Comparison of ENCODE assay signal across 26 cellular contexts in the genomic region with DNA sequence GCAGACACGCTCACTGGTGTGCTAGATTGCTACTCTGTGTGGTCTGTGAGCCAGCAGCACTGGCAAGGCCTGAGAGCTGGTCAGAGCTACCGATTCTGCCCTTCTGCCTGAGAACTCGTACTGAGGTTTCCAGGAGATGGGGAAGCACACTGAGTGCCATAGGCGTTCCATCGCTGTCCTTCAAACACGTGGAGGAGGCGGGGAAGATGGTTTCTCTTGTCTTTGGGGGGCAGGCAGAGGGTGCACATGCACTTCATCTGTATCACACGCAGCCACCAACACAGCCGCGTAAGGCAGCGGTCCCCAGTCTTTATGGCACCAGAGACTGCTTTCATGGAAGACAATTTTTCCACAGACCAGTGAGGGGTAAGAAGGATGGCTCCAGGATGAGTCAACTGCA. TPM values are rescaled to one million over a fixed set of nuclear protein-coding genes. Genes with fewer than 3 reads are reported as not detected.
DNase-seq lines count a peak whose midpoint lies in the region; ATAC-seq and TF ChIP-seq lines count a peak whose summit lies in the region.
"Had no signal": no experiment of that assay in that cellular context is flagged by ENCODE, and none has a peak within 500 bp of the region (broad histone marks: within the 10 kb centered on the region; RNA-seq: fewer than 3 reads in every experiment).

No MANE protein-coding gene starts in this region.

- no peak overlapping the region for H2BK15ac ChIP-seq in H9 (ENCODE audit: low read depth, low read length)

- no peaks in the 10 kb centered on the region for H3K27me3 ChIP-seq in H9 (ENCODE audit: insufficient read depth, low read length)
- H3K27me3 ChIP-seq in testis: no peaks in the 10 kb centered on the region
- no peaks in the 10 kb centered on the region for H3K27me3 ChIP-seq in WERI-Rb-1 (ENCODE audit: insufficient read depth, low read depth, severe bottlenecking)
- H3K27me3 ChIP-seq: BE2C, BLaER1 had no signal

- H3K4me1 ChIP-seq in H9 (ENCODE audit: insufficient read depth, low read length) (no peaks in the 10 kb centered on the region), testis (peaks cover under 1% of the 10 kb centered on the region)
- H3K4me1 ChIP-seq: BE2C had no signal

- H3T11ph ChIP-seq in H9 (ENCODE audit: low read length): no peak overlapping the region

- no peak overlapping the region for H2BK12ac ChIP-seq in H9 (ENCODE audit: insufficient read length, low read depth, low read length)

- no peak overlapping the region for H2BK5ac ChIP-seq in H9 (ENCODE audit: insufficient read length, low read length)

- H3K36me3 ChIP-seq in testis (ENCODE audit: low read depth, missing control alignments) (no peaks in the 10 kb centered on the region), WERI-Rb-1 (no peaks in the 10 kb centered on the region)
- H3K36me3 ChIP-seq: BE2C had no signal

- H3K79me1 ChIP-seq in H9 (ENCODE audit: insufficient read depth, low read depth, low read length, poor library complexity, severe bottlenecking): no peaks in the 10 kb centered on the region

- TF ChIP-seq POLR2A in testis (IDR thresholded peaks at IDR 0.05): no peak

- no peak overlapping the region for H3K27ac Mint-ChIP-seq in H9
- H3K27ac Mint-ChIP-seq: CD4-positive, CD25-positive, alpha-beta regulatory T cell had no signal

- intact Hi-C loops in testis (cut with DNase I; ENCODE audit: low total_unique reads): no loop called here

- no peak for ATAC-seq in GM21529 (IDR thresholded peaks at IDR 0.05; ENCODE audit: unreplicated experiment)
- ATAC-seq: GM12878 had no signal

- no peak overlapping the region for H3K23ac ChIP-seq in H9 (ENCODE audit: insufficient read length, low read depth, low read length)

- WGBS in H9 (ENCODE audit: extremely low coverage, insufficient read length, low lambda C conversion rate): no CpG with 5 or more reads among the region's 11 CpGs
- WGBS in testis, 2 donors: 90 to 95% methylated on average over 8 to 11 of the region's 11 CpGs

- H3K14ac ChIP-seq in H9 (ENCODE audit: insufficient read depth, low read length): no peak overlapping the region

- no peaks in the 10 kb centered on the region; a peak in 1 of 5 replicates for H3K9me3 Mint-ChIP-seq in H9
- H3K9me3 Mint-ChIP-seq: CD14-positive monocyte; CD4-positive, alpha-beta memory T cell; CD8-positive, alpha-beta memory T cell had no signal

- no peak overlapping the region for H2BK20ac ChIP-seq in H9 (ENCODE audit: low read depth, low read length, poor library complexity, severe bottlenecking)

- H3K4me3 ChIP-seq in coronary artery (no peak overlapping the region), testis (no peak overlapping the region), WERI-Rb-1 (ENCODE audit: low read depth, low read length) (no peak overlapping the region)
- H3K4me3 ChIP-seq: BLaER1, GM12878 had no signal

- no peaks in the 10 kb centered on the region for H3K79me2 ChIP-seq in H9 (ENCODE audit: insufficient read depth, low read length)

- no peak overlapping the region for H2BK120ac ChIP-seq in H9 (ENCODE audit: low read depth, low read length, poor library complexity, severe bottlenecking)

- DNase-seq in H9: peak; percentile 14
- DNase-seq in coronary artery (ENCODE audit: low spot score): peak; percentile 29
- peak; percentile 22 for DNase-seq in mesenteric fat pad (ENCODE audit: low spot score)
- DNase-seq in testis: no peak
- DNase-seq in WERI-Rb-1: no peak
- DNase-seq: 8988T; ACHN; BE2C; C1 segment of cervical spinal cord; CD4-positive, alpha-beta memory T cell; CD4-positive, CD25-positive, alpha-beta regulatory T cell; CD8-positive, alpha-beta memory T cell; COR-L47; DMS 273 treated with DMSO at 0.1 percent for 48 hours; DMS153; DMS53; DMS79; DND-41; EL; GDM1 had no signal

- H3K18ac ChIP-seq in H9 (ENCODE audit: insufficient read length, low read depth, low read length): no peak overlapping the region

- H4K20me1 ChIP-seq in H9 (ENCODE audit: control insufficient read depth, insufficient read depth, insufficient read length): no peaks in the 10 kb centered on the region
- H4K20me1 ChIP-seq: BLaER1 had no signal

- H2AFZ ChIP-seq in H9 (ENCODE audit: low read length): no peak overlapping the region

- no peak overlapping the region for H4K91ac ChIP-seq in H9 (ENCODE audit: insufficient read length, low read depth, low read length)

- H3K56ac ChIP-seq in H9 (ENCODE audit: insufficient read length, low read depth, low read length): no peak overlapping the region

- no peak overlapping the region for H4K8ac ChIP-seq in H9 (replicated peaks; ENCODE audit: insufficient read length, low read depth, low read length)

- H2AK5ac ChIP-seq in H9 (ENCODE audit: insufficient read length, low read length): no peak overlapping the region

- H3K4me1 Mint-ChIP-seq in H9: peaks cover 4 to 5% of the 10 kb centered on the region in 2 experiments
- H3K4me1 Mint-ChIP-seq: CD4-positive, alpha-beta memory T cell; CD4-positive, CD25-positive, alpha-beta regulatory T cell; CD8-positive, alpha-beta memory T cell had no signal

- H3K9me3 ChIP-seq in H9 (ENCODE audit: control insufficient read depth, low read depth, low read length) (no peaks in the 10 kb centered on the region), testis (no peaks in the 10 kb centered on the region), WERI-Rb-1 (ENCODE audit: severe bottlenecking) (no peaks in the 10 kb centered on the region)
- H3K9me3 ChIP-seq: BE2C, BLaER1 had no signal

- no peak overlapping the region for H3K9ac ChIP-seq in H9 (ENCODE audit: extremely low read depth, insufficient read length, low read length)
- H3K9ac ChIP-seq: BLaER1 had no signal

- no peak for TF ChIP-seq CTCF in H9 (conservative IDR thresholded peaks at IDR 0.05)
- no peak for TF ChIP-seq CTCF in coronary artery (IDR thresholded peaks at IDR 0.05)
- no peak for TF ChIP-seq CTCF in testis (IDR thresholded peaks at IDR 0.05)
- TF ChIP-seq CTCF in WERI-Rb-1 (IDR thresholded peaks at IDR 0.05; ENCODE audit: low read depth, low read length): no peak

- no peak overlapping the region for H3K4me3 Mint-ChIP-seq in H9
- H3K4me3 Mint-ChIP-seq: CD14-positive monocyte; CD4-positive, alpha-beta memory T cell; CD8-positive, alpha-beta memory T cell had no signal

- H3K27me3 Mint-ChIP-seq in H9 (ENCODE audit: low read depth): peaks cover 2% of the 10 kb centered on the region
- H3K27me3 Mint-ChIP-seq: CD4-positive, alpha-beta memory T cell; CD4-positive, CD25-positive, alpha-beta regulatory T cell; CD8-positive, alpha-beta memory T cell had no signal

- H3K4ac ChIP-seq in H9 (ENCODE audit: low read depth, low read length): no peak overlapping the region

- no peak overlapping the region for H3K27ac ChIP-seq in H9 (ENCODE audit: insufficient read length, low read depth, low read length)
- H3K27ac ChIP-seq in coronary artery: no peak overlapping the region
- H3K27ac ChIP-seq in testis: no peak overlapping the region
- no peak overlapping the region for H3K27ac ChIP-seq in WERI-Rb-1
- H3K27ac ChIP-seq: BLaER1 had no signal

- no peak overlapping the region for H3K4me2 ChIP-seq in H9 (ENCODE audit: insufficient read depth, insufficient read length, low read length)
- H3K4me2 ChIP-seq: BLaER1 had no signal

- no peaks in the 10 kb centered on the region for H3K23me2 ChIP-seq in H9 (ENCODE audit: insufficient read length, low read depth, low read length, poor library complexity, severe bottlenecking)

- no peak overlapping the region for H4K5ac ChIP-seq in H9 (ENCODE audit: insufficient read length, low read depth, low read length)

- H3K36me3 Mint-ChIP-seq in H9 (ENCODE audit: insufficient read depth in 1 of 3, low read depth in 3 of 3): peaks cover 0 to 11% (median 0%) of the 10 kb centered on the region in 3 experiments; a peak in 2 of 7 replicates

RNA-seq across cellular contexts. Expression of a gene that starts 23.8 kb away (rescaled TPM):
- total RNA-seq in H9 (2021) (5.1 and 6.3 TPM in 2 replicates), mesenteric fat pad (60.3 TPM), testis (10 to 100 TPM; 22.7 to 36.1 TPM)
- 18.0 TPM for polyA plus RNA-seq in testis (ENCODE audit: insufficient read depth, low read depth, low replicate concordance)
- total RNA-seq: G401 had no signal

RNA-seq across cellular contexts. Expression of a gene that starts 40.4 kb away (rescaled TPM):
- total RNA-seq in H9 (2021) (1.8 and 1.9 TPM in 2 replicates), mesenteric fat pad (39.9 TPM), testis (10 to 100 TPM; 10.1 to 12.8 TPM)
- 8.4 TPM for polyA plus RNA-seq in testis (ENCODE audit: insufficient read depth, low read depth, low replicate concordance)
- total RNA-seq: A673, G401 had no signal

Comparison
In these comparisons a context has a peak if more than half of its experiments do, and no peak if none do; other contexts are left out.
1. DNase-seq: peak in H9 (single experiment), coronary artery (single experiment) and mesenteric fat pad (single experiment); none in testis (single experiment) and WERI-Rb-1 (single experiment).